ENCODE assay signal across 21 cellular contexts in genomic region chr7:46192191-46192590, GRCh38.
"Had no signal": no experiment of that assay in that cellular context is flagged by ENCODE, and none has a peak within 500 bp of the region (broad histone marks: within the 10 kb centered on the region; RNA-seq: fewer than 3 reads in every experiment).

No MANE protein-coding gene starts in this region.

- H3K36me3 ChIP-seq: colonic mucosa, gastrocnemius medialis, heart right ventricle, pancreas, right lobe of liver, thoracic aorta had no signal

- H3K4me1 Mint-ChIP-seq: activated CD4-positive, alpha-beta T cell treated with anti-CD3 and anti-CD28 coated beads, Interleukin-2, amount 10 ng/mL, durations not matched to agents 7 days and 5 days; activated naive CD8-positive, alpha-beta T cell treated with anti-CD3 and anti-CD28 coated beads, Interleukin-2, amount 10 ng/mL, durations not matched to agents 7 days and 5 days; immature natural killer cell; naive B cell; stimulated activated naive B cell treated with anti-CD40 and anti-IgM and Interleukin-4, amounts not matched to agents 10 μg/mL and 1 μg/mL and 100 μg/mL, for 72 hours had no signal

- H3K27ac ChIP-seq: body of pancreas, colonic mucosa, gastrocnemius medialis, heart right ventricle, pancreas, right lobe of liver, thoracic aorta had no signal

- H3K4me3 Mint-ChIP-seq: activated CD4-positive, alpha-beta T cell treated with anti-CD3 and anti-CD28 coated beads, Interleukin-2, amount 10 ng/mL, durations not matched to agents 7 days and 5 days; activated CD8-positive, alpha-beta T cell treated with anti-CD3 and anti-CD28 coated beads, Interleukin-2, amount 10 ng/mL, durations not matched to agents 7 days and 5 days; activated naive CD8-positive, alpha-beta T cell treated with anti-CD3 and anti-CD28 coated beads, Interleukin-2, amount 10 ng/mL, durations not matched to agents 7 days and 5 days; activated T-cell treated with anti-CD3 and anti-CD28 coated beads, Interleukin-2, amount 50 U/mL, for 24 hours; immature natural killer cell; naive B cell; stimulated activated naive B cell treated with anti-CD40 and anti-IgM and Interleukin-4, amounts not matched to agents 10 μg/mL and 1 μg/mL and 100 μg/mL, for 72 hours had no signal

- H3K27me3 ChIP-seq: body of pancreas, colonic mucosa, gastrocnemius medialis, pancreas, right lobe of liver had no signal

- H3K4me1 ChIP-seq: body of pancreas, colonic mucosa, gastrocnemius medialis, pancreas, right lobe of liver had no signal

- H3K9me3 ChIP-seq: body of pancreas, colonic mucosa, gastrocnemius medialis, heart right ventricle, mucosa of descending colon, pancreas, right lobe of liver, thoracic aorta had no signal

- DNase-seq: activated CD4-positive, alpha-beta T cell treated with anti-CD3 and anti-CD28 coated beads, Interleukin-2, amount 10 ng/mL, durations not matched to agents 7 days and 5 days; activated CD8-positive, alpha-beta T cell treated with anti-CD3 and anti-CD28 coated beads, Interleukin-2, amount 10 ng/mL, durations not matched to agents 7 days and 5 days; activated naive CD4-positive, alpha-beta T cell treated with Interleukin-2 at 50 U/mL for 16 hours; activated naive CD8-positive, alpha-beta T cell treated with anti-CD3 and anti-CD28 coated beads, Interleukin-2, amount 10 ng/mL, durations not matched to agents 7 days and 5 days; activated T-cell treated with anti-CD3 and anti-CD28 coated beads, Interleukin-2, amount 50 U/mL, for 24 hours; amygdala; body of pancreas; central memory CD4-positive, alpha-beta T cell; colonic mucosa; gastrocnemius medialis; heart right ventricle; immature natural killer cell; mucosa of descending colon; naive B cell; pancreas; right lobe of liver; stimulated activated naive B cell treated with anti-CD40 and anti-IgM and Interleukin-4, amounts not matched to agents 10 μg/mL and 1 μg/mL and 100 μg/mL, for 72 hours; T1000 had no signal

- H3K27ac Mint-ChIP-seq: activated CD4-positive, alpha-beta T cell treated with anti-CD3 and anti-CD28 coated beads, Interleukin-2, amount 10 ng/mL, durations not matched to agents 7 days and 5 days; activated CD8-positive, alpha-beta T cell treated with anti-CD3 and anti-CD28 coated beads, Interleukin-2, amount 10 ng/mL, durations not matched to agents 7 days and 5 days; activated naive CD8-positive, alpha-beta T cell treated with anti-CD3 and anti-CD28 coated beads, Interleukin-2, amount 10 ng/mL, durations not matched to agents 7 days and 5 days; activated T-cell treated with anti-CD3 and anti-CD28 coated beads, Interleukin-2, amount 50 U/mL, for 24 hours; activated T-helper 2 cell treated with anti-CD3 and anti-CD28 coated beads, Interferon-gamma antibody, Interleukin-2, Interleukin-4, amounts not matched to agents 10 μg/mL and 5 μg/mL and 100 μg/mL, durations not matched to agents 14 hours and 24 hours and 36 hours; immature natural killer cell; naive B cell; stimulated activated naive B cell treated with anti-CD40 and anti-IgM and Interleukin-4, amounts not matched to agents 10 μg/mL and 1 μg/mL and 100 μg/mL, for 72 hours had no signal

- H3K27me3 Mint-ChIP-seq: activated CD4-positive, alpha-beta T cell treated with anti-CD3 and anti-CD28 coated beads, Interleukin-2, amount 10 ng/mL, durations not matched to agents 7 days and 5 days; activated naive CD8-positive, alpha-beta T cell treated with anti-CD3 and anti-CD28 coated beads, Interleukin-2, amount 10 ng/mL, durations not matched to agents 7 days and 5 days; activated T-cell treated with anti-CD3 and anti-CD28 coated beads, Interleukin-2, amount 50 U/mL, for 24 hours; naive B cell; stimulated activated naive B cell treated with anti-CD40 and anti-IgM and Interleukin-4, amounts not matched to agents 10 μg/mL and 1 μg/mL and 100 μg/mL, for 72 hours had no signal

- H3K9me3 Mint-ChIP-seq: activated CD4-positive, alpha-beta T cell treated with anti-CD3 and anti-CD28 coated beads, Interleukin-2, amount 10 ng/mL, durations not matched to agents 7 days and 5 days; activated T-cell treated with anti-CD3 and anti-CD28 coated beads, Interleukin-2, amount 50 U/mL, for 24 hours; activated T-helper 2 cell treated with anti-CD3 and anti-CD28 coated beads, Interferon-gamma antibody, Interleukin-2, Interleukin-4, amounts not matched to agents 10 μg/mL and 5 μg/mL and 100 μg/mL, durations not matched to agents 14 hours and 24 hours and 36 hours had no signal

- ATAC-seq: activated CD4-positive, CD25-positive, alpha-beta regulatory T cell treated with anti-CD3 and anti-CD28 coated beads, Interleukin-2, amount 50 U/mL, for 24 hours; activated CD8-positive, alpha-beta T cell treated with anti-CD3 and anti-CD28 coated beads, Interleukin-2, amount 10 ng/mL, durations not matched to agents 7 days and 5 days; body of pancreas; gastrocnemius medialis; heart right ventricle; mucosa of descending colon; pancreas; right lobe of liver; stimulated activated naive B cell treated with anti-CD40 and anti-IgM and Interleukin-4, amounts not matched to agents 10 μg/mL and 1 μg/mL and 100 μg/mL, for 72 hours had no signal

- H3K36me3 Mint-ChIP-seq: activated naive CD8-positive, alpha-beta T cell treated with anti-CD3 and anti-CD28 coated beads, Interleukin-2, amount 10 ng/mL, durations not matched to agents 7 days and 5 days; immature natural killer cell; naive B cell; stimulated activated naive B cell treated with anti-CD40 and anti-IgM and Interleukin-4, amounts not matched to agents 10 μg/mL and 1 μg/mL and 100 μg/mL, for 72 hours had no signal

- H3K4me3 ChIP-seq: body of pancreas, colonic mucosa, gastrocnemius medialis, heart right ventricle, mucosa of descending colon, pancreas, right lobe of liver, thoracic aorta had no signal
